Comparison of ENCODE assay signal across 7 cellular contexts in the genomic region with DNA sequence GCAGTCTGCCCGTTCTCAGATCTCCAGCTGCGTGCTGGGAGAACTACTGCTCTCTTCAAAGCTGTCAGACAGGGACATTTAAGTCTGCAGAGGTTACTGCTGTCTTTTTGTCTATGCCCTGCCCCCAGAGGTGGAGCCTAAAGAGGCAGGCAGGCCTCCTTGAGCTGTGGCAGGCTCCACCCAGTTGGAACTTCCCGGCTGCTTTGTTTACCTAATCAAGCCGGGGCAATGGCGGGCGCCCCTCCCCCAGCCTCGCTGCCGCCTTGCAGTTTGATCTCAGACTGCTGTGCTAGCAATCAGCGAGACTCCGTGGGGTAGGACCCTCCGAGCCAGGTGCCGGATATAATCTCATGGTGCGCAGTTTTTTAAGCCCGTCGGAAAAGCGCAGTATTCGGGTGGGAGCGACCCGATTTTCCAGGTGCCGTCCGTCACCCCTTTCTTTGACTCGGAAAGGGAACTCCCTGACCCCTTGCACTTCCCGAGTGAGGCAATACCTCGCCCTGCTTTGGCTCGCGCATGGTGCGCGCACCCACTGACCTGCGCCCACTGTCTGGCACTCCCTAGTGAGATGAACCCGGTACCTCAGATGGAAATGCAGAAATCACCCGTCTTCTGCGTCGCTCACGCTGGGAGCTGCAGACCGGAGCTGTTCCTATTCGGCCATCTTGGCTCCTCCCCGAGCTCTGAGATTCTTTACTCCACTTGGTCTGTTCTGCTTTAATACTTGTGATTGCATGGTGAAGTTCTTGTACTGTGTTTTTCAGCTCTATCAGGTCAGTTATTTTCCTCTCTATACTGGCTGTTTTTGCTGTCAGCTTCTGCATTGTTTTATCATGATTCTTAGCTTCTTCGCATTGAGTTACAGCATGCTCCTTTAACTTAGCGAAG.
DNase-seq lines count a peak whose midpoint lies in the region; TF ChIP-seq lines count a peak whose summit lies in the region.
"Not testable (repeated sequence)": the region's sequence is repeated elsewhere in the genome, so short reads cannot be mapped to it uniquely, and the experiment has no call there.

No MANE protein-coding gene starts in this region.

- H3K27ac ChIP-seq in trophoblast cell (ENCODE audit: low read depth, low read length) = not testable (repeated sequence)

- not testable (repeated sequence) for H3K79me1 ChIP-seq in trophoblast cell (ENCODE audit: low read length)

- not testable (repeated sequence) for H3K4me1 Mint-ChIP-seq in T-helper 1 cell treated with Interleukin-12 subunit alpha and Interleukin-12 subunit beta and Interleukin-4 antibody, amounts not matched to agents 30 μg/mL and 1 μg/mL, for 36 hours (ENCODE audit: low read depth)

- H3K9me3 ChIP-seq in trophoblast cell (ENCODE audit: insufficient read depth, low read depth, low read length) = not testable (repeated sequence)

- not testable (repeated sequence) for H2AFZ ChIP-seq in trophoblast cell (ENCODE audit: insufficient read depth, low read length, poor library complexity)

- H3K4me2 ChIP-seq in trophoblast cell (ENCODE audit: low read length) = not testable (repeated sequence)

- H3K79me2 ChIP-seq in trophoblast cell (ENCODE audit: control insufficient read depth, insufficient read depth, low read length, poor library complexity) = not testable (repeated sequence)

- not testable (repeated sequence) for H3K9ac ChIP-seq in trophoblast cell (ENCODE audit: low read length)

- whole genome bisulfite sequencing in trophoblast cell (ENCODE audit: extremely low coverage, insufficient coverage, insufficient read length) = no CpG with 5 or more reads among the region's 39 CpGs

- not testable (repeated sequence) for H4K12ac ChIP-seq in trophoblast cell (ENCODE audit: low read depth, low read length)

- H3K27me3 Mint-ChIP-seq in T-helper 1 cell treated with Interleukin-12 subunit alpha and Interleukin-12 subunit beta and Interleukin-4 antibody, amounts not matched to agents 30 μg/mL and 1 μg/mL, for 36 hours (ENCODE audit: low read depth) = peaks cover 14% of the 10 kb centered on the region

- TF ChIP-seq RAD21 in Ishikawa (IDR thresholded peaks at IDR 0.05; ENCODE audit: low read depth) = not testable (repeated sequence)

- TF ChIP-seq EP300 in Ishikawa (IDR thresholded peaks at IDR 0.05; ENCODE audit: borderline replicate concordance) = not testable (repeated sequence)

- H3K18ac ChIP-seq in trophoblast cell (ENCODE audit: low read length) = not testable (repeated sequence)

- H4K91ac ChIP-seq in trophoblast cell (ENCODE audit: low read depth, low read length) = not testable (repeated sequence)

- DNase-seq in DMS53 treated with DMSO at 0.1 percent for 48 hours (lab: John Stamatoyannopoulos, UW; ENCODE audit: unreplicated experiment) (peak; percentile 5), NCI-H774 (lab: John Stamatoyannopoulos, UW) (peak; percentile 79), choroid plexus epithelial cell (ENCODE audit: low read depth) (peak; percentile 14), left kidney (ENCODE audit: low read depth, low spot score) (peak; percentile 26), trophoblast cell (peak; percentile 29 to 37)

- not testable (repeated sequence) for H3K23ac ChIP-seq in trophoblast cell (ENCODE audit: low read length)

- H3K4me1 ChIP-seq in trophoblast cell (ENCODE audit: control insufficient read depth in 1 of 2, insufficient read depth in 2 of 2, low read length in 2 of 2) = not testable (repeated sequence)

- H3K4me3 Mint-ChIP-seq in T-helper 1 cell treated with Interleukin-12 subunit alpha and Interleukin-12 subunit beta and Interleukin-4 antibody, amounts not matched to agents 30 μg/mL and 1 μg/mL, for 36 hours = peak overlapping the region; percentile 19

- H3K36me3 ChIP-seq in trophoblast cell (ENCODE audit: control insufficient read depth in 1 of 2, insufficient read depth in 2 of 2, low read length in 2 of 2) = not testable (repeated sequence)

- not testable (repeated sequence) for H3K4ac ChIP-seq in trophoblast cell (ENCODE audit: low read depth, low read length)

- not testable (repeated sequence) for H3K36me3 Mint-ChIP-seq in T-helper 1 cell treated with Interleukin-12 subunit alpha and Interleukin-12 subunit beta and Interleukin-4 antibody, amounts not matched to agents 30 μg/mL and 1 μg/mL, for 36 hours (ENCODE audit: low read depth)

- H3K9me3 Mint-ChIP-seq in T-helper 1 cell treated with Interleukin-12 subunit alpha and Interleukin-12 subunit beta and Interleukin-4 antibody, amounts not matched to agents 30 μg/mL and 1 μg/mL, for 36 hours = peaks cover 10% of the 10 kb centered on the region

- not testable (repeated sequence) for H3K14ac ChIP-seq in trophoblast cell (ENCODE audit: low read length)

- not testable (repeated sequence) for H2AK5ac ChIP-seq in trophoblast cell (ENCODE audit: low read length)

- not testable (repeated sequence) for TF ChIP-seq CTCF in choroid plexus epithelial cell (conservative IDR thresholded peaks at IDR 0.05; ENCODE audit: low read depth, low read length)

- H3K27me3 ChIP-seq in trophoblast cell (ENCODE audit: insufficient read depth, low read length) = not testable (repeated sequence)

- not testable (repeated sequence) for H2BK12ac ChIP-seq in trophoblast cell (ENCODE audit: low read length)

- not testable (repeated sequence) for H4K8ac ChIP-seq in trophoblast cell (ENCODE audit: low read depth, low read length)

- not testable (repeated sequence) for H2BK5ac ChIP-seq in trophoblast cell (ENCODE audit: low read depth, low read length, poor library complexity)

- not testable (repeated sequence) for H3K4me3 ChIP-seq in choroid plexus epithelial cell (ENCODE audit: low read depth, low read length); trophoblast cell (ENCODE audit: low read depth, low read length)

- H2BK120ac ChIP-seq in trophoblast cell (ENCODE audit: insufficient read depth, low read length, poor library complexity) = not testable (repeated sequence)

- not testable (repeated sequence) for H3K27ac Mint-ChIP-seq in T-helper 1 cell treated with Interleukin-12 subunit alpha and Interleukin-12 subunit beta and Interleukin-4 antibody, amounts not matched to agents 30 μg/mL and 1 μg/mL, for 36 hours

TF ChIP-seq in Ishikawa, 13 proteins besides CTCF, POLR2A, EP300 and RAD21:
- TF ChIP-seq YY1 (IDR thresholded peaks at IDR 0.05; ENCODE audit: low read depth) = peak; percentile 74

Comparison
In these comparisons a context has a peak if more than half of its experiments do, and no peak if none do; other contexts are left out.
1. DNase-seq: peak in every context shown above with its lines; median percentile 79 in NCI-H774; 33 in trophoblast cell; 26 in left kidney; 14 in choroid plexus epithelial cell; 5 in DMS53 treated with DMSO at 0.1 percent for 48 hours.